ENCODE assay signal across 8 cellular contexts in genomic region chr22:46070722-46071450, GRCh38.
DNase-seq lines count a peak whose midpoint lies in the region; ATAC-seq and TF ChIP-seq lines count a peak whose summit lies in the region.

No MANE protein-coding gene starts in this region.

- peaks cover 21% of the 10 kb centered on the region for H3K27me3 Mint-ChIP-seq in activated CD8-positive, alpha-beta memory T cell treated with anti-CD3 and anti-CD28 coated beads, Interleukin-2, amount 10 ng/mL, durations not matched to agents 7 days and 5 days

- CTCF ChIA-PET in activated CD8-positive, alpha-beta memory T cell treated with anti-CD3 and anti-CD28 coated beads, Interleukin-2, amount 10 ng/mL, durations not matched to agents 7 days and 5 days (lab: Charles Lee), result interaction anchor here (0.7 to 2.5 kb wide), 4 partner anchors 16 to 64 kb away, joined by 4 to 12 read pairs (median 6); no protein-coding TSS in a partner anchor

- TF ChIP-seq POLR2A in NB4 (IDR thresholded peaks at IDR 0.05; ENCODE audit: extremely low read depth, insufficient read length) (no peak), thyroid gland (IDR thresholded peaks at IDR 0.05) (peak in 1 of 2 donors; percentile 58)

- H3K4me1 Mint-ChIP-seq in activated CD8-positive, alpha-beta memory T cell treated with anti-CD3 and anti-CD28 coated beads, Interleukin-2, amount 10 ng/mL, durations not matched to agents 7 days and 5 days, result peaks cover 32% of the 10 kb centered on the region

- intact Hi-C loops in thyroid gland (cut with DNase I), result loop anchor here (5.0 kb wide), 1 partner anchor 64 kb away; no protein-coding TSS in a partner anchor

- H3K4me1 ChIP-seq in fibroblast of lung (ENCODE audit: control insufficient read depth, extremely low read depth, insufficient read depth, low read length), result peaks cover 6% of the 10 kb centered on the region
- peaks cover 33 to 48% of the 10 kb centered on the region in 2 donors for H3K4me1 ChIP-seq in thyroid gland

- H3K27me3 ChIP-seq in fibroblast of lung (ENCODE audit: control insufficient read depth, insufficient read depth, low read length), result no peaks in the 10 kb centered on the region
- H3K27me3 ChIP-seq in thyroid gland, result no peaks in the 10 kb centered on the region

- peaks cover 96% of the 10 kb centered on the region for H3K79me2 ChIP-seq in fibroblast of lung (ENCODE audit: control insufficient read depth, insufficient read depth, low read length)

- peak; percentile 56 for ATAC-seq in activated CD8-positive, alpha-beta memory T cell treated with anti-CD3 and anti-CD28 coated beads, Interleukin-2, amount 10 ng/mL, durations not matched to agents 7 days and 5 days
- no peak for ATAC-seq in GM21528 (IDR thresholded peaks at IDR 0.05; ENCODE audit: low FRiP score, unreplicated experiment)

- peak overlapping the region; percentile 99 for H3K4me2 ChIP-seq in fibroblast of lung (ENCODE audit: extremely low read depth, insufficient read depth, low read length)

- H3K27ac Mint-ChIP-seq in activated CD8-positive, alpha-beta memory T cell treated with anti-CD3 and anti-CD28 coated beads, Interleukin-2, amount 10 ng/mL, durations not matched to agents 7 days and 5 days, result no peak overlapping the region

- no CpG with 5 or more reads among the region's 125 CpGs for WGBS in thyroid gland, 2 donors

- peak overlapping the region; percentile 72 for H3K4me3 ChIP-seq in NB4 (ENCODE audit: low read depth, low read length)
- peak overlapping the region; percentile 43 to 98 (median 80) for H3K4me3 ChIP-seq in fibroblast of lung (replicated peaks in 1 of 4; ENCODE audit: control extremely low read depth in 1 of 4, insufficient read depth in 1 of 4, low read depth in 3 of 4, low read length in 4 of 4)
- peak overlapping the region; percentile 73 to 99 (median 83) for H3K4me3 ChIP-seq in thyroid gland (replicated peaks in 1 of 3)

- no peaks in the 10 kb centered on the region for H3K9me3 Mint-ChIP-seq in activated CD8-positive, alpha-beta memory T cell treated with anti-CD3 and anti-CD28 coated beads, Interleukin-2, amount 10 ng/mL, durations not matched to agents 7 days and 5 days (ENCODE audit: low read depth)

- DNase-seq in activated CD8-positive, alpha-beta memory T cell treated with anti-CD3 and anti-CD28 coated beads, Interleukin-2, amount 10 ng/mL, durations not matched to agents 7 days and 5 days, result no peak
- no peak for DNase-seq in activated CD8-positive, alpha-beta memory T cell treated with anti-CD3 and anti-CD28 coated beads for 24 hours
- DNase-seq in NB4 (ENCODE audit: low read depth) (peak; percentile 77), fibroblast of lung (ENCODE audit: low read depth in 2 of 2) (peak; percentile 59 to 64), myocyte (ENCODE audit: low read depth) (peak; percentile 85), thyroid gland (peak; percentile 59 to 62)
- peak; percentile 35 for DNase-seq in activated CD8-positive, alpha-beta memory T cell treated with anti-CD3 and anti-CD28 coated beads, Interleukin-2, amount 50 U/mL, for 4 hours

- no peaks in the 10 kb centered on the region for H3K36me3 Mint-ChIP-seq in activated CD8-positive, alpha-beta memory T cell treated with anti-CD3 and anti-CD28 coated beads, Interleukin-2, amount 10 ng/mL, durations not matched to agents 7 days and 5 days

- no peak overlapping the region for H2AFZ ChIP-seq in fibroblast of lung (ENCODE audit: low read length)

- H3K9ac ChIP-seq in fibroblast of lung (ENCODE audit: insufficient read depth, low read length), result peak overlapping the region; percentile 96

- H3K9me3 ChIP-seq in fibroblast of lung (ENCODE audit: control insufficient read depth, insufficient read depth, low read depth, low read length) (no peaks in the 10 kb centered on the region), thyroid gland (no peaks in the 10 kb centered on the region)

- H3K4me3 Mint-ChIP-seq in activated CD8-positive, alpha-beta memory T cell treated with anti-CD3 and anti-CD28 coated beads, Interleukin-2, amount 10 ng/mL, durations not matched to agents 7 days and 5 days, result peak overlapping the region; percentile 78

- TF ChIP-seq CTCF in NB4 (IDR thresholded peaks at IDR 0.05; ENCODE audit: low read depth, low read length) (no peak), fibroblast of lung (conservative IDR thresholded peaks at IDR 0.05 in 1 of 2, IDR thresholded peaks at IDR 0.05 in 1 of 2; ENCODE audit: low read depth in 1 of 2, low read length in 2 of 2) (no peak), thyroid gland (IDR thresholded peaks at IDR 0.05) (no peak)

- H3K36me3 ChIP-seq in fibroblast of lung (ENCODE audit: control insufficient read depth, insufficient read depth, low read length) (peaks cover 21% of the 10 kb centered on the region), thyroid gland (peaks cover 0 to 4% of the 10 kb centered on the region in 2 donors)

- H3K27ac ChIP-seq in fibroblast of lung (ENCODE audit: insufficient read depth, low read length) (peak overlapping the region; percentile 98), thyroid gland (peak overlapping the region; percentile 98 to 100 (median 99))

- no peaks in the 10 kb centered on the region for H4K20me1 ChIP-seq in fibroblast of lung (ENCODE audit: control insufficient read depth, extremely low read depth, insufficient read depth, low read length)

Comparison
In these comparisons a context has a peak if more than half of its experiments do, and no peak if none do; other contexts are left out.
1. DNase-seq: peak in NB4 (single experiment), activated CD8-positive, alpha-beta memory T cell treated with anti-CD3 and anti-CD28 coated beads, Interleukin-2, amount 50 U/mL, for 4 hours (single experiment), fibroblast of lung (2 of 2), myocyte (single experiment) and thyroid gland (2 of 2); none in activated CD8-positive, alpha-beta memory T cell treated with anti-CD3 and anti-CD28 coated beads, Interleukin-2, amount 10 ng/mL, durations not matched to agents 7 days and 5 days (single experiment) and activated CD8-positive, alpha-beta memory T cell treated with anti-CD3 and anti-CD28 coated beads for 24 hours (single experiment).
2. Peak in every context shown above with its lines, with median percentiles within 50 percentile points of each other: H3K4me3 ChIP-seq.